ENCODE assay signal across 11 cellular contexts in genomic region chr2:190607014-190607597, GRCh38. TPM values are rescaled to one million over a fixed set of nuclear protein-coding genes. Genes with fewer than 3 reads are reported as not detected.
DNase-seq lines count a peak whose midpoint lies in the region; ATAC-seq lines count a peak whose summit lies in the region.
"Had no signal": no experiment of that assay in that cellular context is flagged by ENCODE, and none has a peak within 500 bp of the region (broad histone marks: within the 10 kb centered on the region; RNA-seq: fewer than 3 reads in every experiment).

No MANE protein-coding gene starts in this region.

- peak; percentile 84 for DNase-seq in Daoy (ENCODE audit: low read depth)
- DNase-seq in astrocyte of the hippocampus (ENCODE audit: low read depth, low spot score) = peak; percentile 23
- DNase-seq in left kidney (ENCODE audit: low read depth, low spot score) = peak; percentile 80
- no peak for DNase-seq in activated CD4-positive, alpha-beta T cell treated with anti-CD3 and anti-CD28 coated beads, Interleukin-2, amount 10 ng/mL, durations not matched to agents 7 days and 5 days
- DNase-seq in NCI-H1048 (lab: John Stamatoyannopoulos, UW) = no peak
- DNase-seq: NCI-H1694 had no signal

- no peak overlapping the region for H3K4me3 Mint-ChIP-seq in activated CD4-positive, alpha-beta T cell treated with anti-CD3 and anti-CD28 coated beads, Interleukin-2, amount 10 ng/mL, durations not matched to agents 7 days and 5 days
- H3K4me3 Mint-ChIP-seq: T-helper 2 cell treated with Interferon-gamma antibody and Interleukin-4, amounts not matched to agents 5 μg/mL and 100 μg/mL, for 36 hours had no signal

- H3K27ac Mint-ChIP-seq in activated CD4-positive, alpha-beta T cell treated with anti-CD3 and anti-CD28 coated beads, Interleukin-2, amount 10 ng/mL, durations not matched to agents 7 days and 5 days = no peak overlapping the region
- H3K27ac Mint-ChIP-seq: T-helper 2 cell treated with Interferon-gamma antibody and Interleukin-4, amounts not matched to agents 5 μg/mL and 100 μg/mL, for 36 hours had no signal

- no peaks in the 10 kb centered on the region for H3K4me1 Mint-ChIP-seq in activated CD4-positive, alpha-beta T cell treated with anti-CD3 and anti-CD28 coated beads, Interleukin-2, amount 10 ng/mL, durations not matched to agents 7 days and 5 days

- no peaks in the 10 kb centered on the region for H3K36me3 Mint-ChIP-seq in activated CD4-positive, alpha-beta T cell treated with anti-CD3 and anti-CD28 coated beads, Interleukin-2, amount 10 ng/mL, durations not matched to agents 7 days and 5 days (ENCODE audit: low read depth)
- H3K36me3 Mint-ChIP-seq: CD14-positive monocyte had no signal

- H3K9me3 Mint-ChIP-seq in activated CD4-positive, alpha-beta T cell treated with anti-CD3 and anti-CD28 coated beads, Interleukin-2, amount 10 ng/mL, durations not matched to agents 7 days and 5 days = peaks cover 7% of the 10 kb centered on the region

- H3K27me3 Mint-ChIP-seq in activated CD4-positive, alpha-beta T cell treated with anti-CD3 and anti-CD28 coated beads, Interleukin-2, amount 10 ng/mL, durations not matched to agents 7 days and 5 days = no peaks in the 10 kb centered on the region

- ATAC-seq in HG03045 (IDR thresholded peaks at IDR 0.05; ENCODE audit: unreplicated experiment) = peak; percentile 68
- ATAC-seq in GM19324 (IDR thresholded peaks at IDR 0.05; ENCODE audit: low FRiP score, unreplicated experiment) = no peak
- ATAC-seq in HG03432 (IDR thresholded peaks at IDR 0.05; ENCODE audit: unreplicated experiment) = no peak

- CTCF ChIA-PET in activated CD4-positive, alpha-beta T cell treated with anti-CD3 and anti-CD28 coated beads, Interleukin-2, amount 10 ng/mL, durations not matched to agents 7 days and 5 days (lab: Charles Lee) = no interaction called here

- POLR2A ChIA-PET in activated CD4-positive, alpha-beta T cell treated with anti-CD3 and anti-CD28 coated beads, Interleukin-2, amount 10 ng/mL, durations not matched to agents 7 days and 5 days (lab: Charles Lee) = no interaction called here

RNA-seq across cellular contexts. Expression of gene NAB1, which starts 41.8 kb away (rescaled TPM):
- 47.6 and 51.0 TPM in 2 replicates for total RNA-seq in Daoy (2014; rRNA removed; shearing (Covaris generic))
- 10 to 100 TPM; 21.9 to 28.9 TPM for total RNA-seq in activated CD4-positive, alpha-beta T cell treated with anti-CD3 and anti-CD28 coated beads, Interleukin-2, amount 10 ng/mL, durations not matched to agents 7 days and 5 days

Comparison
In these comparisons a context has a peak if more than half of its experiments do, and no peak if none do; other contexts are left out.
1. DNase-seq: peak in Daoy (single experiment), astrocyte of the hippocampus (single experiment) and left kidney (single experiment); none in activated CD4-positive, alpha-beta T cell treated with anti-CD3 and anti-CD28 coated beads, Interleukin-2, amount 10 ng/mL, durations not matched to agents 7 days and 5 days (single experiment) and NCI-H1048 (single experiment).